1 cellular context compared by ENCODE assay signal in the genomic region with DNA sequence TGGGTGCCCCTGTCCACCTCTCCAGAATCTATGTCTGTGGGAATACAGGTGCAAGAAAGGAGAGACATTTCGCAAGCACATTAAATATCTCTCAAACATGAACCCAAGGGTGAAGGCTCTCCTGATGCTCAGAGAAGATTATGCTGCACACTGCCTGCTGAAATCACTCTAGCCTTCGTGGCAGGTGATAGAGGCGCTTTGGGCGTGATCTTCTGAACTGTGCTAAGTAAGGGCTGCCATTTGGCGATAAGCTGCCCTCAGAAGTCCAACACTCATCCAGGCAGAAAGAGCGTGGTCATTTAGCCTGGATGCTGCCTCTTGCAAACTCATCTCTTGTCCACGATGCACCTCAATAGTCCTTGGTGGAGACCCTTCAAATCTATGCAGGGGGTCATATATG.
TF ChIP-seq lines count a peak whose summit lies in the region.

No MANE protein-coding gene starts in this region.

TF ChIP-seq in K562, 482 proteins besides CTCF, POLR2A, EP300 and RAD21 (continued from another document and continues in another):
- TF ChIP-seq, protein P1, sequence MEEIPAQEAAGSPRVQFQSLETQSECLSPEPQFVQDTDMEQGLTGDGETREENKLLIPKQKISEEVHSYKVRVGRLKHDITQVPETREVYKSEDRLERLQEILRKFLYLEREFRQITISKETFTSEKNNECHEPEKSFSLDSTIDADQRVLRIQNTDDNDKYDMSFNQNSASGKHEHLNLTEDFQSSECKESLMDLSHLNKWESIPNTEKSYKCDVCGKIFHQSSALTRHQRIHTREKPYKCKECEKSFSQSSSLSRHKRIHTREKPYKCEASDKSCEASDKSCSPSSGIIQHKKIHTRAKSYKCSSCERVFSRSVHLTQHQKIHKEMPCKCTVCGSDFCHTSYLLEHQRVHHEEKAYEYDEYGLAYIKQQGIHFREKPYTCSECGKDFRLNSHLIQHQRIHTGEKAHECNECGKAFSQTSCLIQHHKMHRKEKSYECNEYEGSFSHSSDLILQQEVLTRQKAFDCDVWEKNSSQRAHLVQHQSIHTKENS (CRISPR knock-in tag; IDR thresholded peaks at IDR 0.05), result no peak
- TF ChIP-seq ESRRA (IDR thresholded peaks at IDR 0.05; ENCODE audit: borderline replicate concordance, low read depth) (peak; percentile 15; the same call in 1 of the 2 replicates), SP2 (IDR thresholded peaks at IDR 0.05; ENCODE audit: extremely low read depth, low read depth, low read length, poor library complexity, severe bottlenecking) (no peak), CCNT2 (IDR thresholded peaks at IDR 0.05; ENCODE audit: borderline replicate concordance, extremely low read depth, insufficient read length, low read depth, low read length) (peak; percentile 74), NCOA6 (IDR thresholded peaks at IDR 0.05) (no peak), RFX5 (IDR thresholded peaks at IDR 0.05; ENCODE audit: low read depth, low read length) (no peak), KLF13 (tag; IDR thresholded peaks at IDR 0.05; ENCODE audit: borderline replicate concordance, low read depth) (no peak), NR1H2 (CRISPR knock-in tag; IDR thresholded peaks at IDR 0.05) (no peak), DNMT1 (IDR thresholded peaks at IDR 0.05) (no peak), ILF3 (IDR thresholded peaks at IDR 0.05; ENCODE audit: borderline replicate concordance) (no peak), XRCC3 (IDR thresholded peaks at IDR 0.05) (no peak), KAT2B (IDR thresholded peaks at IDR 0.05; ENCODE audit: low read depth, low read length) (no peak), HEY1 (CRISPR knock-in tag; IDR thresholded peaks at IDR 0.05; ENCODE audit: borderline replicate concordance) (no peak), ZNF75A (CRISPR knock-in tag; IDR thresholded peaks at IDR 0.05) (no peak), ZNF23 (CRISPR knock-in tag; IDR thresholded peaks at IDR 0.05) (no peak), STAT5B (CRISPR knock-in tag; IDR thresholded peaks at IDR 0.05) (no peak), NBN (IDR thresholded peaks at IDR 0.05; ENCODE audit: low read depth) (peak; percentile 43; the same call in 1 of the 2 replicates), FOXA1 (IDR thresholded peaks at IDR 0.05; ENCODE audit: borderline replicate concordance) (no peak), ZC3H11A (IDR thresholded peaks at IDR 0.05; ENCODE audit: low read depth, low read length) (no peak), ZNF436 (CRISPR knock-in tag; IDR thresholded peaks at IDR 0.05) (no peak), ATF1 (CRISPR knock-in tag; IDR thresholded peaks at IDR 0.05) (no peak), ATF1 (tag; IDR thresholded peaks at IDR 0.05) (no peak), ZNF644 (tag; IDR thresholded peaks at IDR 0.05; ENCODE audit: low read depth) (no peak), SRSF3 (IDR thresholded peaks at IDR 0.05; ENCODE audit: insufficient read depth, low read length) (no peak), HCFC1 (IDR thresholded peaks at IDR 0.05; ENCODE audit: low read depth, low read length) (no peak), SMC3 (conservative IDR thresholded peaks at IDR 0.05; ENCODE audit: insufficient read depth, low read depth, low read length) (no peak), TEAD4 (IDR thresholded peaks at IDR 0.05; ENCODE audit: low read length) (peak; percentile 96), TEAD4 (CRISPR knock-in tag; IDR thresholded peaks at IDR 0.05; ENCODE audit: borderline replicate concordance) (no peak), DMBX1 (CRISPR knock-in tag; IDR thresholded peaks at IDR 0.05; ENCODE audit: borderline replicate concordance) (no peak), SREBF2 (CRISPR knock-in tag; IDR thresholded peaks at IDR 0.05) (no peak), MIER1 (IDR thresholded peaks at IDR 0.05; ENCODE audit: low read depth) (no peak), SRSF9 (IDR thresholded peaks at IDR 0.05; ENCODE audit: borderline replicate concordance, low read depth, low read length) (no peak), RBM34 (IDR thresholded peaks at IDR 0.05; ENCODE audit: borderline replicate concordance, insufficient read depth, low read length) (no peak), NFIC (IDR thresholded peaks at IDR 0.05) (peak; percentile 81), ZNF12 (CRISPR knock-in tag; IDR thresholded peaks at IDR 0.05) (no peak), MCM2 (IDR thresholded peaks at IDR 0.05; ENCODE audit: low read depth) (no peak), PTTG1 (tag; IDR thresholded peaks at IDR 0.05; ENCODE audit: low read depth) (no peak), CREBBP (IDR thresholded peaks at IDR 0.05; ENCODE audit: low read depth, low read length) (no peak), RBFOX2 (IDR thresholded peaks at IDR 0.05; ENCODE audit: low read depth, low read length) (no peak), ZNF175 (CRISPR knock-in tag; IDR thresholded peaks at IDR 0.05; ENCODE audit: low read depth) (no peak), GTF2E2 (tag; IDR thresholded peaks at IDR 0.05) (no peak), MTF1 (CRISPR knock-in tag; IDR thresholded peaks at IDR 0.05; ENCODE audit: borderline replicate concordance) (no peak), SIX5 (IDR thresholded peaks at IDR 0.05; ENCODE audit: borderline replicate concordance in 1 of 2, insufficient read depth in 1 of 2, low read depth in 1 of 2, low read length in 2 of 2) (no peak), YY1 (IDR thresholded peaks at IDR 0.05; ENCODE audit: borderline replicate concordance in 1 of 3, control insufficient read depth in 1 of 3, extremely low read depth in 1 of 3, insufficient read depth in 3 of 3, insufficient read length in 1 of 3, insufficient replicate concordance in 2 of 3, low read depth in 1 of 3, low read length in 2 of 3) (no peak), HDAC2 (IDR thresholded peaks at IDR 0.05) (peak; percentile 88), EP400 (IDR thresholded peaks at IDR 0.05) (peak; percentile 46; the same call in 1 of the 2 replicates), HDAC1 (IDR thresholded peaks at IDR 0.05) (peak in 1 of 2 experiments; percentile 43; a peak in 1 of 4 replicates), NR2F6 (CRISPR knock-in tag; IDR thresholded peaks at IDR 0.05) (no peak), ZNF24 (IDR thresholded peaks at IDR 0.05) (peak; percentile 84), GTF2F1 (IDR thresholded peaks at IDR 0.05; ENCODE audit: low read depth, low read length) (no peak), RBM15 (IDR thresholded peaks at IDR 0.05; ENCODE audit: insufficient read depth, low read length) (no peak), ARID1B (IDR thresholded peaks at IDR 0.05) (peak; percentile 96), EWSR1 (IDR thresholded peaks at IDR 0.05; ENCODE audit: borderline replicate concordance, low read depth, partially characterized antibody) (no peak), TRIM28 (IDR thresholded peaks at IDR 0.05) (peak; percentile 91)
- TF ChIP-seq, protein P2, sequence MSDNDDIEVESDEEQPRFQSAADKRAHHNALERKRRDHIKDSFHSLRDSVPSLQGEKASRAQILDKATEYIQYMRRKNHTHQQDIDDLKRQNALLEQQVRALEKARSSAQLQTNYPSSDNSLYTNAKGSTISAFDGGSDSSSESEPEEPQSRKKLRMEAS (CRISPR knock-in tag; IDR thresholded peaks at IDR 0.05), result peak; percentile 81
- TF ChIP-seq, protein P3, sequence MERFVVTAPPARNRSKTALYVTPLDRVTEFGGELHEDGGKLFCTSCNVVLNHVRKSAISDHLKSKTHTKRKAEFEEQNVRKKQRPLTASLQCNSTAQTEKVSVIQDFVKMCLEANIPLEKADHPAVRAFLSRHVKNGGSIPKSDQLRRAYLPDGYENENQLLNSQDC (CRISPR knock-in tag; IDR thresholded peaks at IDR 0.05), result no peak
- TF ChIP-seq, protein P4, sequence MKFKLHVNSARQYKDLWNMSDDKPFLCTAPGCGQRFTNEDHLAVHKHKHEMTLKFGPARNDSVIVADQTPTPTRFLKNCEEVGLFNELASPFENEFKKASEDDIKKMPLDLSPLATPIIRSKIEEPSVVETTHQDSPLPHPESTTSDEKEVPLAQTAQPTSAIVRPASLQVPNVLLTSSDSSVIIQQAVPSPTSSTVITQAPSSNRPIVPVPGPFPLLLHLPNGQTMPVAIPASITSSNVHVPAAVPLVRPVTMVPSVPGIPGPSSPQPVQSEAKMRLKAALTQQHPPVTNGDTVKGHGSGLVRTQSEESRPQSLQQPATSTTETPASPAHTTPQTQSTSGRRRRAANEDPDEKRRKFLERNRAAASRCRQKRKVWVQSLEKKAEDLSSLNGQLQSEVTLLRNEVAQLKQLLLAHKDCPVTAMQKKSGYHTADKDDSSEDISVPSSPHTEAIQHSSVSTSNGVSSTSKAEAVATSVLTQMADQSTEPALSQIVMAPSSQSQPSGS (CRISPR knock-in tag; IDR thresholded peaks at IDR 0.05), result no peak
- TF ChIP-seq, protein P5, sequence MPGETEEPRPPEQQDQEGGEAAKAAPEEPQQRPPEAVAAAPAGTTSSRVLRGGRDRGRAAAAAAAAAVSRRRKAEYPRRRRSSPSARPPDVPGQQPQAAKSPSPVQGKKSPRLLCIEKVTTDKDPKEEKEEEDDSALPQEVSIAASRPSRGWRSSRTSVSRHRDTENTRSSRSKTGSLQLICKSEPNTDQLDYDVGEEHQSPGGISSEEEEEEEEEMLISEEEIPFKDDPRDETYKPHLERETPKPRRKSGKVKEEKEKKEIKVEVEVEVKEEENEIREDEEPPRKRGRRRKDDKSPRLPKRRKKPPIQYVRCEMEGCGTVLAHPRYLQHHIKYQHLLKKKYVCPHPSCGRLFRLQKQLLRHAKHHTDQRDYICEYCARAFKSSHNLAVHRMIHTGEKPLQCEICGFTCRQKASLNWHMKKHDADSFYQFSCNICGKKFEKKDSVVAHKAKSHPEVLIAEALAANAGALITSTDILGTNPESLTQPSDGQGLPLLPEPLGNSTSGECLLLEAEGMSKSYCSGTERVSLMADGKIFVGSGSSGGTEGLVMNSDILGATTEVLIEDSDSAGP (CRISPR knock-in tag; IDR thresholded peaks at IDR 0.05), result no peak
- TF ChIP-seq, protein P6, sequence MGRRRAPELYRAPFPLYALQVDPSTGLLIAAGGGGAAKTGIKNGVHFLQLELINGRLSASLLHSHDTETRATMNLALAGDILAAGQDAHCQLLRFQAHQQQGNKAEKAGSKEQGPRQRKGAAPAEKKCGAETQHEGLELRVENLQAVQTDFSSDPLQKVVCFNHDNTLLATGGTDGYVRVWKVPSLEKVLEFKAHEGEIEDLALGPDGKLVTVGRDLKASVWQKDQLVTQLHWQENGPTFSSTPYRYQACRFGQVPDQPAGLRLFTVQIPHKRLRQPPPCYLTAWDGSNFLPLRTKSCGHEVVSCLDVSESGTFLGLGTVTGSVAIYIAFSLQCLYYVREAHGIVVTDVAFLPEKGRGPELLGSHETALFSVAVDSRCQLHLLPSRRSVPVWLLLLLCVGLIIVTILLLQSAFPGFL (CRISPR knock-in tag; IDR thresholded peaks at IDR 0.05), result no peak
- TF ChIP-seq, protein P7, sequence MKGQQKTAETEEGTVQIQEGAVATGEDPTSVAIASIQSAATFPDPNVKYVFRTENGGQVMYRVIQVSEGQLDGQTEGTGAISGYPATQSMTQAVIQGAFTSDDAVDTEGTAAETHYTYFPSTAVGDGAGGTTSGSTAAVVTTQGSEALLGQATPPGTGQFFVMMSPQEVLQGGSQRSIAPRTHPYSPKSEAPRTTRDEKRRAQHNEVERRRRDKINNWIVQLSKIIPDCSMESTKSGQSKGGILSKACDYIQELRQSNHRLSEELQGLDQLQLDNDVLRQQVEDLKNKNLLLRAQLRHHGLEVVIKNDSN (CRISPR knock-in tag; IDR thresholded peaks at IDR 0.05), result no peak
- TF ChIP-seq, protein P8, sequence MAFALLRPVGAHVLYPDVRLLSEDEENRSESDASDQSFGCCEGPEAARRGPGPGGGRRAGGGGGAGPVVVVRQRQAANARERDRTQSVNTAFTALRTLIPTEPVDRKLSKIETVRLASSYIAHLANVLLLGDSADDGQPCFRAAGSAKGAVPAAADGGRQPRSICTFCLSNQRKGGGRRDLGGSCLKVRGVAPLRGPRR (CRISPR knock-in tag; IDR thresholded peaks at IDR 0.05), result no peak
- TF ChIP-seq, protein P9, sequence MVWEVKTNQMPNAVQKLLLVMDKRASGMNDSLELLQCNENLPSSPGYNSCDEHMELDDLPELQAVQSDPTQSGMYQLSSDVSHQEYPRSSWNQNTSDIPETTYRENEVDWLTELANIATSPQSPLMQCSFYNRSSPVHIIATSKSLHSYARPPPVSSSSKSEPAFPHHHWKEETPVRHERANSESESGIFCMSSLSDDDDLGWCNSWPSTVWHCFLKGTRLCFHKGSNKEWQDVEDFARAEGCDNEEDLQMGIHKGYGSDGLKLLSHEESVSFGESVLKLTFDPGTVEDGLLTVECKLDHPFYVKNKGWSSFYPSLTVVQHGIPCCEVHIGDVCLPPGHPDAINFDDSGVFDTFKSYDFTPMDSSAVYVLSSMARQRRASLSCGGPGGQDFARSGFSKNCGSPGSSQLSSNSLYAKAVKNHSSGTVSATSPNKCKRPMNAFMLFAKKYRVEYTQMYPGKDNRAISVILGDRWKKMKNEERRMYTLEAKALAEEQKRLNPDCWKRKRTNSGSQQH (CRISPR knock-in tag; IDR thresholded peaks at IDR 0.05), result no peak
- TF ChIP-seq, protein P10, sequence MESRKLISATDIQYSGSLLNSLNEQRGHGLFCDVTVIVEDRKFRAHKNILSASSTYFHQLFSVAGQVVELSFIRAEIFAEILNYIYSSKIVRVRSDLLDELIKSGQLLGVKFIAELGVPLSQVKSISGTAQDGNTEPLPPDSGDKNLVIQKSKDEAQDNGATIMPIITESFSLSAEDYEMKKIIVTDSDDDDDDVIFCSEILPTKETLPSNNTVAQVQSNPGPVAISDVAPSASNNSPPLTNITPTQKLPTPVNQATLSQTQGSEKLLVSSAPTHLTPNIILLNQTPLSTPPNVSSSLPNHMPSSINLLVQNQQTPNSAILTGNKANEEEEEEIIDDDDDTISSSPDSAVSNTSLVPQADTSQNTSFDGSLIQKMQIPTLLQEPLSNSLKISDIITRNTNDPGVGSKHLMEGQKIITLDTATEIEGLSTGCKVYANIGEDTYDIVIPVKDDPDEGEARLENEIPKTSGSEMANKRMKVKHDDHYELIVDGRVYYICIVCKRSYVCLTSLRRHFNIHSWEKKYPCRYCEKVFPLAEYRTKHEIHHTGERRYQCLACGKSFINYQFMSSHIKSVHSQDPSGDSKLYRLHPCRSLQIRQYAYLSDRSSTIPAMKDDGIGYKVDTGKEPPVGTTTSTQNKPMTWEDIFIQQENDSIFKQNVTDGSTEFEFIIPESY (CRISPR knock-in tag; IDR thresholded peaks at IDR 0.05), result no peak
- TF ChIP-seq, protein P11, sequence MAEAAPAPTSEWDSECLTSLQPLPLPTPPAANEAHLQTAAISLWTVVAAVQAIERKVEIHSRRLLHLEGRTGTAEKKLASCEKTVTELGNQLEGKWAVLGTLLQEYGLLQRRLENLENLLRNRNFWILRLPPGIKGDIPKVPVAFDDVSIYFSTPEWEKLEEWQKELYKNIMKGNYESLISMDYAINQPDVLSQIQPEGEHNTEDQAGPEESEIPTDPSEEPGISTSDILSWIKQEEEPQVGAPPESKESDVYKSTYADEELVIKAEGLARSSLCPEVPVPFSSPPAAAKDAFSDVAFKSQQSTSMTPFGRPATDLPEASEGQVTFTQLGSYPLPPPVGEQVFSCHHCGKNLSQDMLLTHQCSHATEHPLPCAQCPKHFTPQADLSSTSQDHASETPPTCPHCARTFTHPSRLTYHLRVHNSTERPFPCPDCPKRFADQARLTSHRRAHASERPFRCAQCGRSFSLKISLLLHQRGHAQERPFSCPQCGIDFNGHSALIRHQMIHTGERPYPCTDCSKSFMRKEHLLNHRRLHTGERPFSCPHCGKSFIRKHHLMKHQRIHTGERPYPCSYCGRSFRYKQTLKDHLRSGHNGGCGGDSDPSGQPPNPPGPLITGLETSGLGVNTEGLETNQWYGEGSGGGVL (CRISPR knock-in tag; IDR thresholded peaks at IDR 0.05), result no peak
